In genomic region chr21:31604591-31605190, GRCh38 we compare ENCODE assay signal across 8 cellular contexts. TPM values are rescaled to one million over a fixed set of nuclear protein-coding genes. Genes with fewer than 3 reads are reported as not detected.
A peak's percentile ranks its signal among the peaks of the same experiment; 100 is the strongest.
DNase-seq lines count a peak whose midpoint lies in the region; ATAC-seq and TF ChIP-seq lines count a peak whose summit lies in the region.

No MANE protein-coding gene starts in this region.

- no peak overlapping the region for H3K27ac ChIP-seq in suprapubic skin

- TF ChIP-seq CTCF in AG09309 (IDR thresholded peaks at IDR 0.05; ENCODE audit: control insufficient read depth, insufficient read depth, low read depth, low read length, missing control alignments), result peak; percentile 85
- peak; percentile 89 for TF ChIP-seq CTCF in LNCaP clone FGC (IDR thresholded peaks at IDR 0.05; ENCODE audit: control insufficient read depth, extremely low read depth, insufficient read depth)
- TF ChIP-seq CTCF in fibroblast of villous mesenchyme (IDR thresholded peaks at IDR 0.05; ENCODE audit: insufficient read depth, low read depth, low read length), result peak; percentile 82
- TF ChIP-seq CTCF in suprapubic skin (IDR thresholded peaks at IDR 0.05), result peak; percentile 71 to 87

- no peaks in the 10 kb centered on the region for H3K27me3 ChIP-seq in suprapubic skin

- H3K36me3 Mint-ChIP-seq in activated T-helper 1 cell treated with anti-CD3 and anti-CD28 coated beads, Interleukin-12 subunit alpha, Interleukin-12 subunit beta, Interleukin-2, Interleukin-4 antibody, amounts not matched to agents 30 ng/mL and 10 ng/mL and 1 ng/mL, durations not matched to agents 14 hours and 24 hours and 36 hours (ENCODE audit: low read depth), result no peaks in the 10 kb centered on the region

- H3K36me3 ChIP-seq in suprapubic skin, result no peaks in the 10 kb centered on the region

- H3K4me3 ChIP-seq in AG09309 (ENCODE audit: control insufficient read depth, low read depth, low read length) (no peak overlapping the region), LNCaP clone FGC (ENCODE audit: low read depth, low read length) (no peak overlapping the region), fibroblast of villous mesenchyme (ENCODE audit: low read depth, low read length) (no peak overlapping the region), suprapubic skin (no peak overlapping the region)

- no peak for TF ChIP-seq EP300 in suprapubic skin (IDR thresholded peaks at IDR 0.05)

- peaks cover 4% of the 10 kb centered on the region for H3K4me1 ChIP-seq in suprapubic skin

- peak; percentile 78 for ATAC-seq in GM18909 (IDR thresholded peaks at IDR 0.05; ENCODE audit: poor library complexity, unreplicated experiment)

- no peaks in the 10 kb centered on the region for H3K9me3 Mint-ChIP-seq in activated T-helper 1 cell treated with anti-CD3 and anti-CD28 coated beads, Interleukin-12 subunit alpha, Interleukin-12 subunit beta, Interleukin-2, Interleukin-4 antibody, amounts not matched to agents 30 ng/mL and 10 ng/mL and 1 ng/mL, durations not matched to agents 14 hours and 24 hours and 36 hours

- peaks cover 11% of the 10 kb centered on the region for H3K27me3 Mint-ChIP-seq in activated T-helper 1 cell treated with anti-CD3 and anti-CD28 coated beads, Interleukin-12 subunit alpha, Interleukin-12 subunit beta, Interleukin-2, Interleukin-4 antibody, amounts not matched to agents 30 ng/mL and 10 ng/mL and 1 ng/mL, durations not matched to agents 14 hours and 24 hours and 36 hours (ENCODE audit: insufficient read depth)

- 42% methylated on average over 11 of the region's 11 CpGs for WGBS in suprapubic skin

- H3K4me3 Mint-ChIP-seq in activated T-helper 1 cell treated with anti-CD3 and anti-CD28 coated beads, Interleukin-12 subunit alpha, Interleukin-12 subunit beta, Interleukin-2, Interleukin-4 antibody, amounts not matched to agents 30 ng/mL and 10 ng/mL and 1 ng/mL, durations not matched to agents 14 hours and 24 hours and 36 hours, result no peak overlapping the region

- intact Hi-C loops in activated T-helper 1 cell treated with anti-CD3 and anti-CD28 coated beads, Interleukin-12 subunit alpha, Interleukin-12 subunit beta, Interleukin-2, Interleukin-4 antibody, amounts not matched to agents 30 ng/mL and 10 ng/mL and 1 ng/mL, durations not matched to agents 14 hours and 24 hours and 36 hours (cut with micrococcal nuclease), result loop anchor here (1.0 kb wide), 3 partner anchors 24 to 506 kb away; no protein-coding TSS in a partner anchor

- H3K4me1 Mint-ChIP-seq in activated T-helper 1 cell treated with anti-CD3 and anti-CD28 coated beads, Interleukin-12 subunit alpha, Interleukin-12 subunit beta, Interleukin-2, Interleukin-4 antibody, amounts not matched to agents 30 ng/mL and 10 ng/mL and 1 ng/mL, durations not matched to agents 14 hours and 24 hours and 36 hours (ENCODE audit: low read depth), result peaks cover 7% of the 10 kb centered on the region

- DNase-seq in AG09309 (ENCODE audit: low read depth), result peak; percentile 27
- DNase-seq in LNCaP clone FGC (ENCODE audit: low read depth), result peak; percentile 15
- DNase-seq in RPMI8226, result peak; percentile 83
- peak; percentile 39 for DNase-seq in activated T-helper 1 cell treated with anti-CD3 and anti-CD28 coated beads, Interleukin-12 subunit alpha, Interleukin-12 subunit beta, Interleukin-2, Interleukin-4 antibody, amounts not matched to agents 30 ng/mL and 10 ng/mL and 1 ng/mL, durations not matched to agents 14 hours and 24 hours and 36 hours (ENCODE audit: low spot score)
- peak; percentile 60 for DNase-seq in fibroblast of villous mesenchyme (ENCODE audit: low read depth)
- peak in 49 of 56 donors; percentile 1 to 85 (median 32) for DNase-seq in nucleus accumbens (lab: John Stamatoyannopoulos, UW)
- DNase-seq in suprapubic skin (ENCODE audit: low spot score in 2 of 2), result no peak

- H3K9me3 ChIP-seq in suprapubic skin, result no peaks in the 10 kb centered on the region

- H3K27ac Mint-ChIP-seq in activated T-helper 1 cell treated with anti-CD3 and anti-CD28 coated beads, Interleukin-12 subunit alpha, Interleukin-12 subunit beta, Interleukin-2, Interleukin-4 antibody, amounts not matched to agents 30 ng/mL and 10 ng/mL and 1 ng/mL, durations not matched to agents 14 hours and 24 hours and 36 hours, result no peak overlapping the region

- no peak for TF ChIP-seq POLR2A in suprapubic skin (IDR thresholded peaks at IDR 0.05)

RNA-seq across cellular contexts. Expression of gene SOD1, which starts 54.8 kb away (rescaled TPM):
- total RNA-seq in activated T-helper 1 cell treated with anti-CD3 and anti-CD28 coated beads, Interleukin-12 subunit alpha, Interleukin-12 subunit beta, Interleukin-2, Interleukin-4 antibody, amounts not matched to agents 30 ng/mL and 10 ng/mL and 1 ng/mL, durations not matched to agents 14 hours and 24 hours and 36 hours, result 346 and 354 TPM in 2 replicates
- total RNA-seq in fibroblast of villous mesenchyme, result 155 and 234 TPM in 2 replicates
- 100 to 1,000 TPM; 123 to 173 (median 144) TPM for total RNA-seq in suprapubic skin

Comparison
In these comparisons a context has a peak if more than half of its experiments do, and no peak if none do; other contexts are left out.
1. DNase-seq: peak in AG09309 (single experiment), LNCaP clone FGC (single experiment), RPMI8226 (single experiment), activated T-helper 1 cell treated with anti-CD3 and anti-CD28 coated beads, Interleukin-12 subunit alpha, Interleukin-12 subunit beta, Interleukin-2, Interleukin-4 antibody, amounts not matched to agents 30 ng/mL and 10 ng/mL and 1 ng/mL, durations not matched to agents 14 hours and 24 hours and 36 hours (single experiment), fibroblast of villous mesenchyme (single experiment) and nucleus accumbens (49 of 56); none in suprapubic skin (0 of 2).
2. Peak in every context shown above with its lines, with median percentiles within 50 percentile points of each other: CTCF ChIP-seq.